9 cellular contexts compared by ENCODE assay signal in the genomic region with DNA sequence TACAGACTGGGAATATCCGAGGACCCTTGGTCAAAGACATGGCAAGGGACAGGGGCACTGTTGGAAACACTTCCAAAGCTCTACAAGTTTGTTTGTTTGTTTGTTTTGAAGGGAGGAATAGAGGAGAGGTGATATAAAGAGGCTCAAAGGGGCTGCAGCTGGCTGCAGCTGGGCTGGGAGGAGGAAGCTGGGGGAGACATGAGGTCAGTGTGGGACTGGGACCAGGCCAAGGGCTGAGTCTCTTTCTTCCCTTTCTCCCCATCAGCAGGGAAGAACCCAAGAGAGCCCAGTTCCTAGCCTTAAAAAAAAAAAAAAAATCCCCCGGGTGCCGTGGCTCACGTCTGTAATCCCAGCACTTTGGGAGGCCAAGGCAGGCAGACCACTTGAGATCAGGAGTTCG. TPM values are rescaled to one million over a fixed set of nuclear protein-coding genes. Genes with fewer than 3 reads are reported as not detected.
DNase-seq lines count a peak whose midpoint lies in the region; ATAC-seq and TF ChIP-seq lines count a peak whose summit lies in the region.
"Had no signal": no experiment of that assay in that cellular context is flagged by ENCODE, and none has a peak within 500 bp of the region (broad histone marks: within the 10 kb centered on the region; RNA-seq: fewer than 3 reads in every experiment).

No MANE protein-coding gene starts in this region.

- H3K9me3 ChIP-seq in BLaER1 treated with 17β-estradiol and CSF1 and Interleukin-3, amounts not matched to agents 10 nM and 100 nM (replicated peaks in 1 of 11) = no peaks in the 10 kb centered on the region
- no peaks in the 10 kb centered on the region for H3K9me3 ChIP-seq in Loucy (ENCODE audit: insufficient read depth, low read depth, low read length)

- no peak for ATAC-seq in naive thymus-derived CD8-positive, alpha-beta T cell
- no peak for ATAC-seq in HG03442 (IDR thresholded peaks at IDR 0.05; ENCODE audit: unreplicated experiment)

- peak overlapping the region; percentile 68 to 100 (median 94) for H3K4me3 Mint-ChIP-seq in naive thymus-derived CD8-positive, alpha-beta T cell

- H3K4me2 ChIP-seq in BLaER1 treated with 17β-estradiol and CSF1 and Interleukin-3, amounts not matched to agents 10 nM and 100 nM = peak overlapping the region; percentile 92 to 100 (median 96)
- H3K4me2 ChIP-seq in Loucy (ENCODE audit: low read depth, low read length, poor library complexity, severe bottlenecking) = peak overlapping the region; percentile 92

- H3K27me3 ChIP-seq in BLaER1 treated with 17β-estradiol and CSF1 and Interleukin-3, amounts not matched to agents 10 nM and 100 nM = no peaks in the 10 kb centered on the region
- H3K27me3 ChIP-seq in Loucy (ENCODE audit: insufficient read depth, low read length, poor library complexity, severe bottlenecking) (no peaks in the 10 kb centered on the region), dorsolateral prefrontal cortex (no peaks in the 10 kb centered on the region)

- peak overlapping the region in 8 of 10 experiments; percentile 1 to 99 (median 92); a peak in 14 of 20 replicates for H3K4me3 ChIP-seq in BLaER1 treated with 17β-estradiol and CSF1 and Interleukin-3, amounts not matched to agents 10 nM and 100 nM
- H3K4me3 ChIP-seq in Loucy (ENCODE audit: low read length, poor library complexity, severe bottlenecking) (peak overlapping the region; percentile 88), dorsolateral prefrontal cortex (peak overlapping the region in 20 of 59 donors; percentile 5 to 40 (median 17))

- peak overlapping the region; percentile 85 to 99 (median 93) for H3K27ac Mint-ChIP-seq in naive thymus-derived CD8-positive, alpha-beta T cell

- POLR2A ChIA-PET in naive thymus-derived CD8-positive, alpha-beta T cell (lab: Charles Lee) = interaction anchor here (0.6 to 13.1 kb wide), 4 partner anchors 11 to 241 kb away, joined by 3 to 406 read pairs (median 42); partner anchors contain the start of gene STIM1

- peaks cover 74 to 92% (median 85%) of the 10 kb centered on the region in 10 experiments for H3K4me1 ChIP-seq in BLaER1 treated with 17β-estradiol and CSF1 and Interleukin-3, amounts not matched to agents 10 nM and 100 nM
- H3K4me1 ChIP-seq in Loucy (ENCODE audit: insufficient read depth, low read length, poor library complexity, severe bottlenecking) = peaks cover 89% of the 10 kb centered on the region

- intact Hi-C loops in dorsolateral prefrontal cortex (cut with DNase I) = loop anchor here in 1 of 2 donors (10.0 kb wide), 1 partner anchor 381 kb away; no protein-coding TSS in a partner anchor

- peaks cover 66 to 91% (median 90%) of the 10 kb centered on the region in 4 donors for H3K4me1 Mint-ChIP-seq in naive thymus-derived CD8-positive, alpha-beta T cell

- H2AFZ ChIP-seq in Loucy (ENCODE audit: low read length) = no peak overlapping the region

- no peaks in the 10 kb centered on the region for H3K9me3 Mint-ChIP-seq in naive thymus-derived CD8-positive, alpha-beta T cell

- no peaks in the 10 kb centered on the region for H3K27me3 Mint-ChIP-seq in naive thymus-derived CD8-positive, alpha-beta T cell

- H3K9ac ChIP-seq in BLaER1 treated with 17β-estradiol and CSF1 and Interleukin-3, amounts not matched to agents 10 nM and 100 nM = peak overlapping the region; percentile 39 to 99 (median 94); a peak in 21 of 22 replicates
- H3K9ac ChIP-seq in Loucy (ENCODE audit: low read depth, low read length, poor library complexity, severe bottlenecking) = peak overlapping the region; percentile 92

- peaks cover 3 to 43% (median 4%) of the 10 kb centered on the region in 3 donors for H3K36me3 Mint-ChIP-seq in naive thymus-derived CD8-positive, alpha-beta T cell

- peaks cover 38 to 98% (median 83%) of the 10 kb centered on the region in 11 experiments for H4K20me1 ChIP-seq in BLaER1 treated with 17β-estradiol and CSF1 and Interleukin-3, amounts not matched to agents 10 nM and 100 nM
- H4K20me1 ChIP-seq in Loucy (ENCODE audit: insufficient read depth, low read length, poor library complexity, severe bottlenecking) = peaks cover 76% of the 10 kb centered on the region

- peaks cover 13% of the 10 kb centered on the region for H3F3A ChIP-seq in Loucy (ENCODE audit: low read depth)

- DNase-seq in dorsolateral prefrontal cortex (peak in 4 of 10 donors; percentile 51 to 71 (median 57)), glomerular visceral epithelial cell (ENCODE audit: extremely low spot score) (no peak), AG20443 (ENCODE audit: low spot score) (no peak), amniotic stem cell (lab: John Stamatoyannopoulos, UW) (no peak)
- DNase-seq in naive thymus-derived CD8-positive, alpha-beta T cell = no peak
- DNase-seq: NCI-H526 treated with DMSO at 0.1 percent for 48 hours had no signal

- peaks cover 23 to 67% (median 43%) of the 10 kb centered on the region in 11 experiments; a peak in 21 of 22 replicates for H3K36me3 ChIP-seq in BLaER1 treated with 17β-estradiol and CSF1 and Interleukin-3, amounts not matched to agents 10 nM and 100 nM
- H3K36me3 ChIP-seq in Loucy (ENCODE audit: insufficient read depth, low read length) = no peaks in the 10 kb centered on the region; the same call in 1 of the 2 replicates

- peak overlapping the region; percentile 66 to 96 (median 93) for H3K27ac ChIP-seq in BLaER1 treated with 17β-estradiol and CSF1 and Interleukin-3, amounts not matched to agents 10 nM and 100 nM
- H3K27ac ChIP-seq in dorsolateral prefrontal cortex = peak overlapping the region in 58 of 59 donors; percentile 17 to 100 (median 90)

- TF ChIP-seq CTCF in Loucy (conservative IDR thresholded peaks at IDR 0.05; ENCODE audit: low read length) (no peak), dorsolateral prefrontal cortex (IDR thresholded peaks at IDR 0.05 in 54 of 56, conservative IDR thresholded peaks at IDR 0.05 in 2 of 56; ENCODE audit: low read depth in 1 of 56, partially characterized antibody in 56 of 56) (no peak)

- H3K79me2 ChIP-seq in Loucy (ENCODE audit: insufficient read depth, low read length) = peaks cover 98% of the 10 kb centered on the region

- no peaks in the 10 kb centered on the region for H3K9me2 ChIP-seq in Loucy (replicated peaks; ENCODE audit: low read depth, low read length)

RNA-seq across cellular contexts. Expression of gene RHOG, which starts 5.0 kb away (rescaled TPM):
- total RNA-seq in dorsolateral prefrontal cortex = 100 to 1,000 TPM in 1 of 120 experiments, 10 to 100 TPM in 119; 13.0 to 131 (median 35.8) TPM
- total RNA-seq in naive thymus-derived CD8-positive, alpha-beta T cell = 10 to 100 TPM; 78.4 to 79.3 TPM
- polyA plus RNA-seq in naive thymus-derived CD8-positive, alpha-beta T cell = 100 to 1,000 TPM; 125 to 175 (median 144) TPM

RNA-seq across cellular contexts. Expression of gene STIM1, which starts 19.7 kb away (rescaled TPM):
- total RNA-seq in dorsolateral prefrontal cortex = 10 to 100 TPM; 40.9 to 92.8 (median 69.6) TPM
- 100 to 1,000 TPM in 1 of 2 experiments, 10 to 100 TPM in 1; 98.7 to 101 TPM for total RNA-seq in naive thymus-derived CD8-positive, alpha-beta T cell
- 10 to 100 TPM; 33.4 to 39.0 (median 38.9) TPM for polyA plus RNA-seq in naive thymus-derived CD8-positive, alpha-beta T cell

RNA-seq across cellular contexts. Expression of gene PGAP2, which starts 27.4 kb away (rescaled TPM):
- total RNA-seq in dorsolateral prefrontal cortex = 10 to 100 TPM; 15.7 to 52.0 (median 29.4) TPM
- 10 to 100 TPM; 23.0 to 23.1 TPM for total RNA-seq in naive thymus-derived CD8-positive, alpha-beta T cell
- polyA plus RNA-seq in naive thymus-derived CD8-positive, alpha-beta T cell = 10 to 100 TPM; 13.6 to 24.2 (median 21.9) TPM

RNA-seq across cellular contexts. Expression of gene NUP98, which starts 38.4 kb away (rescaled TPM):
- total RNA-seq in dorsolateral prefrontal cortex = 10 to 100 TPM; 40.2 to 80.3 (median 56.5) TPM
- total RNA-seq in naive thymus-derived CD8-positive, alpha-beta T cell = 100 to 1,000 TPM; 106 to 126 TPM
- 10 to 100 TPM; 31.8 to 50.9 (median 44.9) TPM for polyA plus RNA-seq in naive thymus-derived CD8-positive, alpha-beta T cell
